ENCODE assay signal across 18 cellular contexts in genomic region chr15:35243758-35244157, GRCh38.
DNase-seq lines count a peak whose midpoint lies in the region; ATAC-seq and TF ChIP-seq lines count a peak whose summit lies in the region.
"Had no signal": no experiment of that assay in that cellular context is flagged by ENCODE, and none has a peak within 500 bp of the region (broad histone marks: within the 10 kb centered on the region; RNA-seq: fewer than 3 reads in every experiment).

No MANE protein-coding gene starts in this region.

- H3K9me3 Mint-ChIP-seq in WTC11 (no peaks in the 10 kb centered on the region), progenitor cell of endocrine pancreas (ENCODE audit: low read depth) (peaks cover 4% of the 10 kb centered on the region), mesothelial cell of epicardium (peaks cover 10% of the 10 kb centered on the region)

- H3K4me3 ChIP-seq in stomach = no peak overlapping the region
- H3K4me3 ChIP-seq: BLaER1, SJCRH30 had no signal

- no peak for ATAC-seq in WTC11

- 96 to 99% (median 97%) methylated on average over 3 of the region's 3 CpGs for WGBS in stomach, 5 donors

- H3K9me3 ChIP-seq in stomach = no peaks in the 10 kb centered on the region
- H3K9me3 ChIP-seq: BLaER1, SJCRH30 had no signal

- H3K27ac Mint-ChIP-seq in WTC11 (peak overlapping the region; percentile 100), progenitor cell of endocrine pancreas (no peak overlapping the region), mesothelial cell of epicardium (no peak overlapping the region)
- H3K27ac Mint-ChIP-seq: CD4-positive, alpha-beta memory T cell had no signal

- no peak for TF ChIP-seq EP300 in stomach (IDR thresholded peaks at IDR 0.05)

- H3K36me3 Mint-ChIP-seq in WTC11 = no peaks in the 10 kb centered on the region
- H3K36me3 Mint-ChIP-seq in progenitor cell of endocrine pancreas (ENCODE audit: insufficient read depth) = no peaks in the 10 kb centered on the region
- H3K36me3 Mint-ChIP-seq in mesothelial cell of epicardium = no peaks in the 10 kb centered on the region
- H3K36me3 Mint-ChIP-seq: CD4-positive, alpha-beta memory T cell had no signal

- H3K27me3 Mint-ChIP-seq in WTC11 (ENCODE audit: low read depth) = no peaks in the 10 kb centered on the region
- H3K27me3 Mint-ChIP-seq in progenitor cell of endocrine pancreas = no peaks in the 10 kb centered on the region
- no peaks in the 10 kb centered on the region for H3K27me3 Mint-ChIP-seq in mesothelial cell of epicardium (ENCODE audit: low read depth)
- H3K27me3 Mint-ChIP-seq: CD4-positive, alpha-beta memory T cell had no signal

- CTCF ChIA-PET in WTC11 (lab: Charles Lee) = interaction anchor here (1.3 kb wide), 1 partner anchor 201 kb away, joined by 3 read pairs; no protein-coding TSS in a partner anchor

- no peaks in the 10 kb centered on the region for H3K27me3 ChIP-seq in stomach
- H3K27me3 ChIP-seq: BLaER1 had no signal

- DNase-seq in EH (ENCODE audit: low read depth) (peak; percentile 11), HS-27A (ENCODE audit: low read depth) (peak; percentile 2), WTC11 (ENCODE audit: low spot score) (no peak), iris pigment epithelial cell (ENCODE audit: low read depth) (peak; percentile 27), stomach (no peak), progenitor cell of endocrine pancreas (ENCODE audit: low spot score, unreplicated experiment) (no peak), mesothelial cell of epicardium (ENCODE audit: low spot score in 2 of 2, unreplicated experiment in 2 of 2) (no peak), NCI-H2171 (lab: John Stamatoyannopoulos, UW) (no peak)
- DNase-seq: CD4-positive, alpha-beta memory T cell; DMS153; H7; Kasumi-1; NCI-H1105 treated with DMSO at 0.1 percent for 48 hours; NCI-H1694; NCI-H524; SJCRH30 had no signal

- H3K36me3 ChIP-seq in stomach = no peaks in the 10 kb centered on the region
- H3K36me3 ChIP-seq: BLaER1, SJCRH30 had no signal

- H3K4me1 Mint-ChIP-seq in WTC11 (peaks cover 50% of the 10 kb centered on the region), progenitor cell of endocrine pancreas (ENCODE audit: low read depth) (peaks cover 6% of the 10 kb centered on the region), mesothelial cell of epicardium (peaks cover 25% of the 10 kb centered on the region)
- H3K4me1 Mint-ChIP-seq: CD4-positive, alpha-beta memory T cell had no signal

- H3K4me1 ChIP-seq in stomach = no peaks in the 10 kb centered on the region
- H3K4me1 ChIP-seq: BLaER1, SJCRH30 had no signal

- no peak overlapping the region for H3K27ac ChIP-seq in stomach
- H3K27ac ChIP-seq: BLaER1, RWPE1, SJCRH30 had no signal

- POLR2A ChIA-PET in WTC11 (lab: Charles Lee) = no interaction called here

- no peak for TF ChIP-seq CTCF in WTC11 (IDR thresholded peaks at IDR 0.05)
- no peak for TF ChIP-seq CTCF in stomach (IDR thresholded peaks at IDR 0.05)
- TF ChIP-seq CTCF in progenitor cell of endocrine pancreas (IDR thresholded peaks at IDR 0.05; ENCODE audit: unreplicated experiment) = no peak
- no peak for TF ChIP-seq CTCF in mesothelial cell of epicardium (IDR thresholded peaks at IDR 0.05; ENCODE audit: unreplicated experiment)

- H3K4me3 Mint-ChIP-seq in WTC11 (no peak overlapping the region), progenitor cell of endocrine pancreas (ENCODE audit: low read depth) (no peak overlapping the region), mesothelial cell of epicardium (no peak overlapping the region)
- H3K4me3 Mint-ChIP-seq: CD4-positive, alpha-beta memory T cell had no signal

- no peak for TF ChIP-seq POLR2A in stomach (IDR thresholded peaks at IDR 0.05)

- intact Hi-C loops in stomach (cut with DNase I; ENCODE audit: low total_unique reads) = no loop called here

TF ChIP-seq in WTC11, 78 proteins besides CTCF, POLR2A, EP300 and RAD21:
- TF ChIP-seq ATF1 (CRISPR knock-in tag; IDR thresholded peaks at IDR 0.05) (no peak), STAT6 (CRISPR knock-in tag; conservative IDR thresholded peaks at IDR 0.05; ENCODE audit: low read depth) (no peak)
TF ChIP-seq in WTC11: peak in this region for 0.

Comparison
In these comparisons a context has a peak if more than half of its experiments do, and no peak if none do; other contexts are left out.
1. DNase-seq: peak in EH (single experiment), HS-27A (single experiment) and iris pigment epithelial cell (single experiment); none in WTC11 (single experiment), stomach (single experiment), progenitor cell of endocrine pancreas (single experiment), mesothelial cell of epicardium (0 of 2) and NCI-H2171 (single experiment).